Comparison of ENCODE assay signal across 10 cellular contexts in genomic region chr2:151973901-151974199, GRCh38.
A peak's percentile ranks its signal among the peaks of the same experiment; 100 is the strongest.
DNase-seq lines count a peak whose midpoint lies in the region; ATAC-seq and FAIRE-seq lines count a peak whose summit lies in the region.
"Had no signal": no experiment of that assay in that cellular context is flagged by ENCODE, and none has a peak within 500 bp of the region (broad histone marks: within the 10 kb centered on the region; RNA-seq: fewer than 3 reads in every experiment).

No MANE protein-coding gene starts in this region.

- no peak overlapping the region for H3K4me3 ChIP-seq in Jurkat, Clone E6-1 (ENCODE audit: low read length)

- peak; percentile 8 for DNase-seq in Jurkat, Clone E6-1 (ENCODE audit: low read depth, low spot score)
- peak; percentile 27 for DNase-seq in RPMI8226
- DNase-seq in frontal cortex (ENCODE audit: low spot score in 2 of 2): peak; percentile 9 to 43
- peak; percentile 60 for DNase-seq in sciatic nerve (ENCODE audit: low spot score)
- DNase-seq in SW480 (ENCODE audit: low spot score): no peak
- DNase-seq in NOMO-1 treated with DMSO at 0.1 percent for 48 hours (lab: John Stamatoyannopoulos, UW; ENCODE audit: unreplicated experiment): no peak

- FAIRE-seq in frontal cortex (lab: Jason Lieb, UNC): no peak
- FAIRE-seq: TTC549 had no signal

- intact Hi-C loops in sciatic nerve (cut with DNase I): no loop called here

- ATAC-seq in sciatic nerve: peak; percentile 91
- no peak for ATAC-seq in HG02642 (IDR thresholded peaks at IDR 0.05; ENCODE audit: poor library complexity, unreplicated experiment)
- no peak for ATAC-seq in HG03135 (IDR thresholded peaks at IDR 0.05; ENCODE audit: unreplicated experiment)
- ATAC-seq: HCT116 had no signal

Comparison
In these comparisons a context has a peak if more than half of its experiments do, and no peak if none do; other contexts are left out.
1. DNase-seq: peak in Jurkat, Clone E6-1 (single experiment), RPMI8226 (single experiment), frontal cortex (2 of 2) and sciatic nerve (single experiment); none in SW480 (single experiment) and NOMO-1 treated with DMSO at 0.1 percent for 48 hours (single experiment).